12 cellular contexts compared by ENCODE assay signal in genomic region chr2:30235859-30236535, GRCh38. TPM values are rescaled to one million over a fixed set of nuclear protein-coding genes. Genes with fewer than 3 reads are reported as not detected.
DNase-seq lines count a peak whose midpoint lies in the region; ATAC-seq, FAIRE-seq and TF ChIP-seq lines count a peak whose summit lies in the region.
"Had no signal": no experiment of that assay in that cellular context is flagged by ENCODE, and none has a peak within 500 bp of the region (broad histone marks: within the 10 kb centered on the region; RNA-seq: fewer than 3 reads in every experiment).

No MANE protein-coding gene starts in this region.

- FAIRE-seq in GM12892 (lab: Jason Lieb, UNC) = peak; percentile 40
- FAIRE-seq: H1 had no signal

- peaks cover 68% of the 10 kb centered on the region for H3K36me3 Mint-ChIP-seq in activated CD4-positive, alpha-beta T cell treated with anti-CD3 and anti-CD28 coated beads, Interleukin-2, amount 10 ng/mL, durations not matched to agents 7 days and 5 days (ENCODE audit: low read depth)
- peaks cover 68% of the 10 kb centered on the region for H3K36me3 Mint-ChIP-seq in central memory CD8-positive, alpha-beta T cell (ENCODE audit: insufficient read depth)

- no peak for TF ChIP-seq POLR2A in GM12892 (IDR thresholded peaks at IDR 0.05; ENCODE audit: low read depth, low read length)

- no peak for ATAC-seq in central memory CD8-positive, alpha-beta T cell (replicated peaks; ENCODE audit: extremely low read depth, poor library complexity, severe bottlenecking)
- no peak for ATAC-seq in HG02852 (IDR thresholded peaks at IDR 0.05; ENCODE audit: unreplicated experiment)
- ATAC-seq in GM19328 (IDR thresholded peaks at IDR 0.05; ENCODE audit: unreplicated experiment) = no peak

- peaks cover 73% of the 10 kb centered on the region for H3K4me1 Mint-ChIP-seq in activated CD4-positive, alpha-beta T cell treated with anti-CD3 and anti-CD28 coated beads, Interleukin-2, amount 10 ng/mL, durations not matched to agents 7 days and 5 days
- peaks cover 77% of the 10 kb centered on the region for H3K4me1 Mint-ChIP-seq in central memory CD8-positive, alpha-beta T cell

- peak overlapping the region; percentile 79 for H3K4me3 Mint-ChIP-seq in activated CD4-positive, alpha-beta T cell treated with anti-CD3 and anti-CD28 coated beads, Interleukin-2, amount 10 ng/mL, durations not matched to agents 7 days and 5 days
- H3K4me3 Mint-ChIP-seq in central memory CD8-positive, alpha-beta T cell = peak overlapping the region; percentile 84

- POLR2A ChIA-PET in activated CD4-positive, alpha-beta T cell treated with anti-CD3 and anti-CD28 coated beads, Interleukin-2, amount 10 ng/mL, durations not matched to agents 7 days and 5 days (lab: Charles Lee) = no interaction called here

- DNase-seq in GM12892 (ENCODE audit: insufficient read length) (no peak), KG1 (lab: John Stamatoyannopoulos, UW) (no peak), DMS114 treated with DMSO at 0.1 percent for 48 hours (lab: John Stamatoyannopoulos, UW; ENCODE audit: unreplicated experiment) (no peak)
- DNase-seq in activated CD4-positive, alpha-beta T cell treated with anti-CD3 and anti-CD28 coated beads, Interleukin-2, amount 10 ng/mL, durations not matched to agents 7 days and 5 days = peak; percentile 41
- DNase-seq in central memory CD8-positive, alpha-beta T cell (ENCODE audit: low spot score in 2 of 2) = no peak
- peak; percentile 58 for DNase-seq in stimulated activated CD4-positive, alpha-beta T cell treated with anti-CD3 and anti-CD28 coated beads, Interleukin-2, amount 100 ng/mL, for 4 hours (ENCODE audit: low read depth)
- DNase-seq: dermis blood vessel endothelial cell, NCI-H146, OCI-M1 had no signal

- H3K27me3 Mint-ChIP-seq in activated CD4-positive, alpha-beta T cell treated with anti-CD3 and anti-CD28 coated beads, Interleukin-2, amount 10 ng/mL, durations not matched to agents 7 days and 5 days = no peaks in the 10 kb centered on the region
- no peaks in the 10 kb centered on the region for H3K27me3 Mint-ChIP-seq in central memory CD8-positive, alpha-beta T cell

- CTCF ChIA-PET in activated CD4-positive, alpha-beta T cell treated with anti-CD3 and anti-CD28 coated beads, Interleukin-2, amount 10 ng/mL, durations not matched to agents 7 days and 5 days (lab: Charles Lee) = interaction anchor here (1.0 to 2.5 kb wide), 9 partner anchors 10 to 476 kb away, joined by 3 to 14 read pairs (median 4); no protein-coding TSS in a partner anchor

- no peaks in the 10 kb centered on the region for H3K9me3 Mint-ChIP-seq in activated CD4-positive, alpha-beta T cell treated with anti-CD3 and anti-CD28 coated beads, Interleukin-2, amount 10 ng/mL, durations not matched to agents 7 days and 5 days
- H3K9me3 Mint-ChIP-seq in central memory CD8-positive, alpha-beta T cell = no peaks in the 10 kb centered on the region

- peak overlapping the region; percentile 52 for H3K27ac Mint-ChIP-seq in activated CD4-positive, alpha-beta T cell treated with anti-CD3 and anti-CD28 coated beads, Interleukin-2, amount 10 ng/mL, durations not matched to agents 7 days and 5 days
- peak overlapping the region; percentile 83 for H3K27ac Mint-ChIP-seq in central memory CD8-positive, alpha-beta T cell (ENCODE audit: low read depth)

RNA-seq across cellular contexts. Expression of gene LBH, which starts 4.7 kb away (rescaled TPM):
- polyA plus RNA-seq in GM12892 (2012; ENCODE audit: missing spikeins) = 18.2 TPM
- total RNA-seq in activated CD4-positive, alpha-beta T cell treated with anti-CD3 and anti-CD28 coated beads, Interleukin-2, amount 10 ng/mL, durations not matched to agents 7 days and 5 days = 100 to 1,000 TPM; 136 to 146 TPM

Comparison
In these comparisons a context has a peak if more than half of its experiments do, and no peak if none do; other contexts are left out.
1. DNase-seq: peak in activated CD4-positive, alpha-beta T cell treated with anti-CD3 and anti-CD28 coated beads, Interleukin-2, amount 10 ng/mL, durations not matched to agents 7 days and 5 days (single experiment) and stimulated activated CD4-positive, alpha-beta T cell treated with anti-CD3 and anti-CD28 coated beads, Interleukin-2, amount 100 ng/mL, for 4 hours (single experiment); none in GM12892 (single experiment), central memory CD8-positive, alpha-beta T cell (0 of 2), KG1 (single experiment) and DMS114 treated with DMSO at 0.1 percent for 48 hours (single experiment).